ENCODE assay signal across 36 cellular contexts in genomic region chr7:36296284-36296683, GRCh38.
"Had no signal": no experiment of that assay in that cellular context is flagged by ENCODE, and none has a peak within 500 bp of the region (broad histone marks: within the 10 kb centered on the region; RNA-seq: fewer than 3 reads in every experiment).

No MANE protein-coding gene starts in this region.

- H3K4me3 Mint-ChIP-seq: activated B cell treated with CpG ODN at 0.5 μM for 24 hours; activated CD4-positive, alpha-beta memory T cell treated with anti-CD3 and anti-CD28 coated beads for 36 hours; activated CD4-positive, alpha-beta T cell treated with anti-CD3 and anti-CD28 coated beads, Interleukin-2, amount 10 ng/mL, durations not matched to agents 24 days and 14 days; activated CD8-positive, alpha-beta T cell treated with anti-CD3 and anti-CD28 coated beads for 36 hours; activated naive CD4-positive, alpha-beta T cell treated with anti-CD3 and anti-CD28 coated beads, Interleukin-2, amount 10 ng/mL, durations not matched to agents 7 days and 5 days; activated naive CD4-positive, alpha-beta T cell treated with anti-CD3 and anti-CD28 coated beads, Interleukin-2, amount 50 U/mL, for 24 hours; activated naive CD8-positive, alpha-beta T cell; activated naive CD8-positive, alpha-beta T cell treated with anti-CD3 and anti-CD28 coated beads, Interleukin-2, amount 10 ng/mL, durations not matched to agents 7 days and 5 days; activated naive CD8-positive, alpha-beta T cell treated with anti-CD3 and anti-CD28 coated beads, Interleukin-2, amount 50 U/mL, for 24 hours; activated T-cell treated with anti-CD3 and anti-CD28 coated beads, Interleukin-2, amount 50 U/mL, for 4 hours; activated T-cell treated with anti-CD3 and anti-CD28 coated beads, Interleukin-2, amount 50 U/mL, for 72 hours; activated T-helper 1 cell treated with anti-CD3 and anti-CD28 coated beads, Interleukin-12 subunit alpha, Interleukin-12 subunit beta, Interleukin-2, Interleukin-4 antibody, amounts not matched to agents 30 ng/mL and 10 ng/mL and 1 ng/mL, durations not matched to agents 14 hours and 24 hours and 36 hours; brain; central memory CD8-positive, alpha-beta T cell; T-helper 2 cell treated with Interferon-gamma antibody and Interleukin-4, amounts not matched to agents 5 μg/mL and 100 μg/mL, for 36 hours had no signal

- H3K27ac ChIP-seq: ascending aorta, cardiac muscle cell had no signal

- H3K4me3 ChIP-seq: ascending aorta, cardiac muscle cell had no signal

- ATAC-seq: activated CD8-positive, alpha-beta T cell treated with anti-CD3 and anti-CD28 coated beads for 36 hours; activated naive CD8-positive, alpha-beta T cell treated with anti-CD3 and anti-CD28 coated beads, Interleukin-2, amount 50 U/mL, for 24 hours; activated T-cell treated with anti-CD3 and anti-CD28 coated beads, Interleukin-2, amount 50 U/mL, for 4 hours; activated T-cell treated with anti-CD3 and anti-CD28 coated beads, Interleukin-2, amount 50 U/mL, for 72 hours had no signal

- H3K36me3 Mint-ChIP-seq: activated CD4-positive, alpha-beta memory T cell treated with anti-CD3 and anti-CD28 coated beads for 36 hours; activated naive CD4-positive, alpha-beta T cell treated with anti-CD3 and anti-CD28 coated beads, Interleukin-2, amount 50 U/mL, for 24 hours; activated naive CD8-positive, alpha-beta T cell; activated naive CD8-positive, alpha-beta T cell treated with anti-CD3 and anti-CD28 coated beads, Interleukin-2, amount 10 ng/mL, durations not matched to agents 7 days and 5 days had no signal

- DNase-seq: activated B cell treated with CpG ODN at 0.5 μM for 24 hours; activated CD4-positive, alpha-beta memory T cell treated with anti-CD3 and anti-CD28 coated beads for 36 hours; activated CD4-positive, alpha-beta T cell treated with anti-CD3 and anti-CD28 coated beads for 4 hours; activated CD4-positive, alpha-beta T cell treated with anti-CD3 and anti-CD28 coated beads, Interleukin-2, amount 10 ng/mL, durations not matched to agents 24 days and 14 days; activated CD4-positive, alpha-beta T cell treated with anti-CD3 and anti-CD28 coated beads, Interleukin-2, amount 50 U/mL, for 1 hour; activated CD4-positive, alpha-beta T cell treated with anti-CD3 and anti-CD28 coated beads, Interleukin-2, amount 50 U/mL, for 4 hours; activated CD4-positive, CD25-positive, alpha-beta regulatory T cell treated with anti-CD3 and anti-CD28 coated beads, Interleukin-2, amount 50 U/mL, for 72 hours; activated CD8-positive, alpha-beta memory T cell treated with anti-CD3 and anti-CD28 coated beads, Interleukin-2, amount 50 U/mL, for 4 hours; activated CD8-positive, alpha-beta T cell treated with anti-CD3 and anti-CD28 coated beads for 36 hours; activated effector memory CD4-positive, alpha-beta T cell treated with Interleukin-2 at 50 U/mL for 16 hours; activated gamma-delta T cell; activated naive CD4-positive, alpha-beta T cell treated with anti-CD3 and anti-CD28 coated beads, Interleukin-2, amount 10 ng/mL, durations not matched to agents 7 days and 5 days; activated naive CD4-positive, alpha-beta T cell treated with Interleukin-2 at 50 U/mL for 16 hours; activated naive CD8-positive, alpha-beta T cell treated with anti-CD3 and anti-CD28 coated beads, Interleukin-2, amount 10 ng/mL, durations not matched to agents 7 days and 5 days; activated naive CD8-positive, alpha-beta T cell treated with anti-CD3 and anti-CD28 coated beads, Interleukin-2, amount 50 U/mL, for 24 hours; activated T-cell treated with anti-CD3 and anti-CD28 coated beads for 4 hours; activated T-cell treated with anti-CD3 and anti-CD28 coated beads, Interleukin-2, amount 50 U/mL, for 1 hour; activated T-cell treated with anti-CD3 and anti-CD28 coated beads, Interleukin-2, amount 50 U/mL, for 4 hours; activated T-cell treated with anti-CD3 and anti-CD28 coated beads, Interleukin-2, amount 50 U/mL, for 72 hours; amygdala; anterior cingulate cortex; caudate nucleus; cerebellar nuclear complex; T-helper 2 cell; T-helper 9 cell had no signal

- H3K36me3 ChIP-seq: cardiac muscle cell had no signal

- H3K27me3 ChIP-seq: ascending aorta, cardiac muscle cell had no signal

- H3K27ac Mint-ChIP-seq: activated B cell treated with CpG ODN at 0.5 μM for 24 hours; activated CD4-positive, alpha-beta memory T cell treated with anti-CD3 and anti-CD28 coated beads for 36 hours; activated CD4-positive, alpha-beta T cell treated with anti-CD3 and anti-CD28 coated beads, Interleukin-2, amount 10 ng/mL, durations not matched to agents 24 days and 14 days; activated CD8-positive, alpha-beta T cell treated with anti-CD3 and anti-CD28 coated beads for 36 hours; activated naive CD4-positive, alpha-beta T cell treated with anti-CD3 and anti-CD28 coated beads, Interleukin-2, amount 10 ng/mL, durations not matched to agents 7 days and 5 days; activated naive CD4-positive, alpha-beta T cell treated with anti-CD3 and anti-CD28 coated beads, Interleukin-2, amount 50 U/mL, for 24 hours; activated naive CD8-positive, alpha-beta T cell; activated naive CD8-positive, alpha-beta T cell treated with anti-CD3 and anti-CD28 coated beads, Interleukin-2, amount 10 ng/mL, durations not matched to agents 7 days and 5 days; activated naive CD8-positive, alpha-beta T cell treated with anti-CD3 and anti-CD28 coated beads, Interleukin-2, amount 50 U/mL, for 24 hours; activated T-cell treated with anti-CD3 and anti-CD28 coated beads, Interleukin-2, amount 50 U/mL, for 72 hours; activated T-helper 1 cell treated with anti-CD3 and anti-CD28 coated beads, Interleukin-12 subunit alpha, Interleukin-12 subunit beta, Interleukin-2, Interleukin-4 antibody, amounts not matched to agents 30 ng/mL and 10 ng/mL and 1 ng/mL, durations not matched to agents 14 hours and 24 hours and 36 hours; activated T-helper 2 cell treated with anti-CD3 and anti-CD28 coated beads, Interferon-gamma antibody, Interleukin-2, Interleukin-4, amounts not matched to agents 10 μg/mL and 5 μg/mL and 100 μg/mL, durations not matched to agents 14 hours and 24 hours and 36 hours; T-helper 2 cell treated with Interferon-gamma antibody and Interleukin-4, amounts not matched to agents 5 μg/mL and 100 μg/mL, for 36 hours had no signal

- H3K9me3 ChIP-seq: ascending aorta had no signal

- FAIRE-seq: bronchial epithelial cell, TTC549 had no signal

- H3K27me3 Mint-ChIP-seq: activated CD4-positive, alpha-beta memory T cell treated with anti-CD3 and anti-CD28 coated beads for 36 hours; activated CD4-positive, alpha-beta T cell treated with anti-CD3 and anti-CD28 coated beads, Interleukin-2, amount 10 ng/mL, durations not matched to agents 24 days and 14 days; activated CD8-positive, alpha-beta T cell treated with anti-CD3 and anti-CD28 coated beads for 36 hours; activated naive CD4-positive, alpha-beta T cell treated with anti-CD3 and anti-CD28 coated beads, Interleukin-2, amount 50 U/mL, for 24 hours; activated naive CD8-positive, alpha-beta T cell; activated naive CD8-positive, alpha-beta T cell treated with anti-CD3 and anti-CD28 coated beads, Interleukin-2, amount 10 ng/mL, durations not matched to agents 7 days and 5 days; activated naive CD8-positive, alpha-beta T cell treated with anti-CD3 and anti-CD28 coated beads, Interleukin-2, amount 50 U/mL, for 24 hours; central memory CD8-positive, alpha-beta T cell had no signal
